ENCODE assay signal across 10 cellular contexts in the genomic region with DNA sequence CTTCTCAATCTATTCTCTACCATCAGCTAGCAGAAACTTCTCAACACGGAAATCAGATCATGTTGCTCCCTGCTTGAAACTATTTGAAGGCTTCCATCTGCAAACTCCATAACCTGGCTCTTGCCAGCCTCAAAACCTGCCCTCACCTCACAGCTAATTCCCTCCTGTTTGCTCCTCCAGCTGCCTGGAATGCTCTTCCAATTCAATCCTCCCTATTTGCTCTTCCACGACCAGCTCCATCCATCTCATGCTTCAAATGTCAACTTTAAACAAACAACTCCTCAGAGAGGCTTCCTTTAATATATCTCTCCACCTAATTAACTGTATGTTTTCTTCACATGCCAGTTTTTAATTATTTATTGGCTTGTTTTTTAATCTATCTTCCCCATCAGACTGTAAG. TPM values are rescaled to one million over a fixed set of nuclear protein-coding genes. Genes with fewer than 3 reads are reported as not detected.
DNase-seq lines count a peak whose midpoint lies in the region; ATAC-seq, FAIRE-seq and TF ChIP-seq lines count a peak whose summit lies in the region.
"Had no signal": no experiment of that assay in that cellular context is flagged by ENCODE, and none has a peak within 500 bp of the region (broad histone marks: within the 10 kb centered on the region; RNA-seq: fewer than 3 reads in every experiment).

No MANE protein-coding gene starts in this region.

- peaks cover 59% of the 10 kb centered on the region for H3K79me2 ChIP-seq in HepG2 (ENCODE audit: insufficient read depth, low read length)

- H3K4me3 ChIP-seq in right cardiac atrium (ENCODE audit: low read length), result peak overlapping the region; percentile 63
- H3K4me3 ChIP-seq in ascending aorta, result peak overlapping the region; percentile 75 to 96
- H3K4me3 ChIP-seq in HepG2 (replicated peaks in 1 of 3; ENCODE audit: insufficient read depth in 1 of 3, low read depth in 2 of 3, low read length in 3 of 3), result peak overlapping the region; percentile 90 to 98 (median 93); a peak in 5 of 6 replicates
- H3K4me3 ChIP-seq in vagina, result peak overlapping the region; percentile 98 to 100

- H3K36me3 ChIP-seq in ascending aorta (no peaks in the 10 kb centered on the region), HepG2 (replicated peaks in 1 of 2; ENCODE audit: control insufficient read depth in 1 of 2, insufficient read depth in 2 of 2, low read length in 2 of 2) (no peaks in the 10 kb centered on the region; a peak in 1 of 5 replicates), vagina (no peaks in the 10 kb centered on the region)

- no peak overlapping the region for H2AFZ ChIP-seq in HepG2 (ENCODE audit: low read length)

- no peaks in the 10 kb centered on the region for H3K27me3 ChIP-seq in right cardiac atrium (ENCODE audit: control insufficient read depth, insufficient read depth)
- no peaks in the 10 kb centered on the region for H3K27me3 ChIP-seq in ascending aorta
- no peaks in the 10 kb centered on the region; a peak in 1 of 5 replicates for H3K27me3 ChIP-seq in HepG2 (ENCODE audit: control insufficient read depth in 1 of 2, insufficient read depth in 2 of 2, low read length in 2 of 2)
- no peaks in the 10 kb centered on the region for H3K27me3 ChIP-seq in vagina

- TSS peak; percentile 60 for BruUV-seq in HepG2 (replicated peaks; lab: Mats Ljungman, UMichigan)

- H3K4me1 ChIP-seq in right cardiac atrium (ENCODE audit: control insufficient read depth, insufficient read depth, low read length) (peaks cover 3% of the 10 kb centered on the region), ascending aorta (peaks cover 11 to 18% of the 10 kb centered on the region in 2 donors), HepG2 (ENCODE audit: insufficient read depth, low read length) (peaks cover 64% of the 10 kb centered on the region), vagina (peaks cover 48% of the 10 kb centered on the region)

- TF ChIP-seq POLR2A in HepG2 (IDR thresholded peaks at IDR 0.05; ENCODE audit: insufficient read depth in 1 of 2, low read depth in 2 of 2, low read length in 2 of 2), result no peak
- no peak for TF ChIP-seq POLR2A in vagina (IDR thresholded peaks at IDR 0.05)

- WGBS in right cardiac atrium, result 26% methylated on average over 2 of the region's 2 CpGs
- 12% methylated on average over 2 of the region's 2 CpGs for WGBS in HepG2 (ENCODE audit: low lambda C conversion rate)

- in situ Hi-C loops in HepG2 (cut with HindIII; ENCODE audit: extremely low pct_ligation_motif_present, low pct_unique_long_range_greater_than_20kb), result no loop called here

- ATAC-seq in right cardiac atrium (no peak), Right ventricle myocardium superior (ENCODE audit: poor library complexity) (no peak), HepG2 (no peak), GM21526 (IDR thresholded peaks at IDR 0.05; ENCODE audit: low FRiP score, unreplicated experiment) (no peak)

- no peak for TF ChIP-seq EP300 in HepG2 (IDR thresholded peaks at IDR 0.05; ENCODE audit: low read depth in 2 of 2, low read length in 2 of 2)
- no peak for TF ChIP-seq EP300 in HepG2 (CRISPR knock-in tag; IDR thresholded peaks at IDR 0.05; ENCODE audit: borderline replicate concordance)

- POLR2A ChIA-PET in HepG2 (lab: Yijun Ruan, JAX), result interaction anchor here (0.9 kb wide), 1 partner anchor 10 kb away, joined by 7 read pairs; the partner anchor contains the start of gene IFT74

- H3K9ac ChIP-seq in HepG2 (ENCODE audit: insufficient read depth, low read depth, low read length), result peak overlapping the region; percentile 95; the same call in 1 of the 2 replicates

- no peak for TF ChIP-seq RAD21 in HepG2 (CRISPR knock-in tag; IDR thresholded peaks at IDR 0.05)

- H4K20me1 ChIP-seq in HepG2 (ENCODE audit: insufficient read depth, low read length), result 0 out of 2 replicates have a peak, but pooled peaks cover 2% of the 10 kb centered on the region

- CTCF ChIA-PET in HepG2 (lab: Yijun Ruan, JAX; ENCODE audit: low intra/inter-chr PET ratio, low total read pairs), result no interaction called here

- TF ChIP-seq CTCF in ascending aorta (IDR thresholded peaks at IDR 0.05), result no peak
- no peak for TF ChIP-seq CTCF in HepG2 (CRISPR knock-in tag; IDR thresholded peaks at IDR 0.05)
- no peak for TF ChIP-seq CTCF in vagina (IDR thresholded peaks at IDR 0.05)

- H3K4me2 ChIP-seq in HepG2 (ENCODE audit: low read depth, low read length), result peak overlapping the region; percentile 80

- no peaks in the 10 kb centered on the region for H3K9me3 ChIP-seq in right cardiac atrium (ENCODE audit: control insufficient read depth, low read length)
- no peaks in the 10 kb centered on the region for H3K9me3 ChIP-seq in ascending aorta
- H3K9me3 ChIP-seq in HepG2 (ENCODE audit: low read length), result no peaks in the 10 kb centered on the region
- H3K9me3 ChIP-seq in vagina, result no peaks in the 10 kb centered on the region

- no peak for DNase-seq in right cardiac atrium
- DNase-seq in Right ventricle myocardium superior, result no peak
- no peak for DNase-seq in ascending aorta (ENCODE audit: low spot score in 2 of 2)
- DNase-seq in HepG2 (ENCODE audit: low spot score), result no peak
- no peak for DNase-seq in vagina (ENCODE audit: extremely low spot score in 2 of 2)
- no peak for DNase-seq in NCI-H774 (lab: John Stamatoyannopoulos, UW)
- DNase-seq in GM19240 (ENCODE audit: insufficient read length, low spot score), result no peak
- DNase-seq: NCI-H187 treated with DMSO at 0.1 percent for 48 hours had no signal

- no peak for FAIRE-seq in HepG2 (lab: Jason Lieb, UNC)
- FAIRE-seq: endometrium had no signal

- intact Hi-C loops in right cardiac atrium (cut with DNase I) (loop anchor here in 2 of 4 donors (5.0 to 10.0 kb wide), 2 partner anchors 51 to 53 kb away; partner anchors contain the start of gene CAAP1 (in 2 of the 2)), Right ventricle myocardium superior (cut with DNase I) (loop anchor here (5.0 kb wide), 1 partner anchor 53 kb away; the partner anchor contains the start of gene CAAP1), ascending aorta (cut with DNase I) (loop anchor here (5.0 kb wide), 1 partner anchor 247 kb away; no protein-coding TSS in a partner anchor), HepG2 (cut with micrococcal nuclease; ENCODE audit: unreplicated experiment) (no loop called here), vagina (cut with DNase I) (loop anchor here (10.0 kb wide), 1 partner anchor 51 kb away; the partner anchor contains the start of gene CAAP1)

- H3K27ac ChIP-seq in right cardiac atrium (ENCODE audit: low read length), result no peak overlapping the region
- H3K27ac ChIP-seq in ascending aorta, result peak overlapping the region in 1 of 2 donors; percentile 14
- no peak overlapping the region for H3K27ac ChIP-seq in HepG2 (ENCODE audit: extremely low read length, insufficient read depth, low read length)
- no peak overlapping the region for H3K27ac ChIP-seq in vagina

RNA-seq across cellular contexts. Expression of gene PLAA, which starts 1.5 kb away (rescaled TPM):
- total RNA-seq in right cardiac atrium (10 to 100 TPM; 26.4 to 31.8 (median 28.7) TPM), Right ventricle myocardium superior (28.5 TPM), ascending aorta (14.5 TPM), HepG2 (2016; rRNA removed; fragmentation: Illumina TruSeq; extraction: Trizol) (22.9 and 25.2 TPM in 2 replicates), vagina (28.5 TPM)
- polyA plus RNA-seq in right cardiac atrium (14.9 TPM), HepG2 (2011; rRNA removed) (5.4 and 5.8 TPM in 2 replicates)
- total RNA-seq in HepG2 (2016; cell fraction: cytosol; rRNA removed; fragmentation: Illumina TruSeq; extraction: Trizol; ENCODE audit: low read depth), result 7.1 and 7.5 TPM in 2 replicates
- 22.9 and 28.5 TPM in 2 replicates for total RNA-seq in HepG2 (2016; cell fraction: insoluble cytoplasmic fraction; rRNA removed; fragmentation: Illumina TruSeq; extraction: Trizol)
- 10.3 and 15.0 TPM in 2 replicates for total RNA-seq in HepG2 (2016; cell fraction: membrane; rRNA removed; fragmentation: Illumina TruSeq; extraction: Trizol)
- 16.3 and 26.5 TPM in 2 replicates for total RNA-seq in HepG2 (2016; cell fraction: nucleus; rRNA removed; fragmentation: Illumina TruSeq; extraction: Trizol)
- 3.4 and 5.1 TPM in 2 replicates for polyA plus RNA-seq in HepG2 (2011; cell fraction: cytosol; rRNA removed)
- 5.6 and 6.9 TPM in 2 replicates for polyA plus RNA-seq in HepG2 (2011; cell fraction: nucleus; rRNA removed)
- polyA plus RNA-seq in HepG2 (2012), result 14.1 and 15.6 TPM in 2 replicates
- polyA plus RNA-seq in HepG2 (2016; cell fraction: cytosol; fragmentation: Illumina TruSeq; extraction: Trizol; ENCODE audit: low read depth), result 2.0 and 3.2 TPM in 2 replicates
- 20.3 and 21.6 TPM in 2 replicates for polyA plus RNA-seq in HepG2 (2016; cell fraction: insoluble cytoplasmic fraction; fragmentation: Illumina TruSeq; extraction: Trizol; ENCODE audit: low read depth)
- 3.5 and 5.1 TPM in 2 replicates for polyA plus RNA-seq in HepG2 (2016; cell fraction: membrane; fragmentation: Illumina TruSeq; extraction: Trizol; ENCODE audit: low read depth)
- 12.2 and 14.5 TPM in 2 replicates for polyA plus RNA-seq in HepG2 (2016; cell fraction: nucleus; fragmentation: Illumina TruSeq; extraction: Trizol; ENCODE audit: insufficient read depth, low read depth)
- 6.9 and 17.7 TPM in 2 replicates for polyA minus RNA-seq in HepG2 (2011; rRNA and poly(A)+ RNA removed; ENCODE audit: low replicate concordance)
- polyA minus RNA-seq in HepG2 (2011; cell fraction: cytosol; rRNA and poly(A)+ RNA removed), result 11.3 and 15.9 TPM in 2 replicates
- 30.4 and 30.7 TPM in 2 replicates for polyA minus RNA-seq in HepG2 (2011; cell fraction: nucleus; rRNA and poly(A)+ RNA removed)

RNA-seq across cellular contexts. Expression of gene IFT74, which starts 10.6 kb away (rescaled TPM):
- 10 to 100 TPM; 10.3 to 15.5 (median 11.8) TPM for total RNA-seq in right cardiac atrium
- 9.3 TPM for polyA plus RNA-seq in right cardiac atrium
- total RNA-seq in Right ventricle myocardium superior, result 10.6 TPM
- total RNA-seq in ascending aorta, result 5.2 TPM
- total RNA-seq in HepG2 (2016; rRNA removed; fragmentation: Illumina TruSeq; extraction: Trizol), result 12.3 and 18.5 TPM in 2 replicates
- 3.9 and 4.4 TPM in 2 replicates for total RNA-seq in HepG2 (2016; cell fraction: cytosol; rRNA removed; fragmentation: Illumina TruSeq; extraction: Trizol; ENCODE audit: low read depth)
- 12.4 and 17.3 TPM in 2 replicates for total RNA-seq in HepG2 (2016; cell fraction: insoluble cytoplasmic fraction; rRNA removed; fragmentation: Illumina TruSeq; extraction: Trizol)
- 3.6 and 3.8 TPM in 2 replicates for total RNA-seq in HepG2 (2016; cell fraction: membrane; rRNA removed; fragmentation: Illumina TruSeq; extraction: Trizol)
- total RNA-seq in HepG2 (2016; cell fraction: nucleus; rRNA removed; fragmentation: Illumina TruSeq; extraction: Trizol), result 14.3 and 17.7 TPM in 2 replicates
- 2.8 and 4.2 TPM in 2 replicates for polyA plus RNA-seq in HepG2 (2011; rRNA removed)
- polyA plus RNA-seq in HepG2 (2011; cell fraction: cytosol; rRNA removed), result 1.8 and 2.6 TPM in 2 replicates
- polyA plus RNA-seq in HepG2 (2011; cell fraction: nucleus; rRNA removed), result 1.3 and 1.8 TPM in 2 replicates
- polyA plus RNA-seq in HepG2 (2012), result 4.0 and 6.7 TPM in 2 replicates
- polyA plus RNA-seq in HepG2 (2016; cell fraction: cytosol; fragmentation: Illumina TruSeq; extraction: Trizol; ENCODE audit: low read depth), result 0.68 and 1.1 TPM in 2 replicates
- polyA plus RNA-seq in HepG2 (2016; cell fraction: insoluble cytoplasmic fraction; fragmentation: Illumina TruSeq; extraction: Trizol; ENCODE audit: low read depth), result 15.8 and 16.8 TPM in 2 replicates
- 1.4 and 1.6 TPM in 2 replicates for polyA plus RNA-seq in HepG2 (2016; cell fraction: membrane; fragmentation: Illumina TruSeq; extraction: Trizol; ENCODE audit: low read depth)
- 9.1 TPM in 2 replicates for polyA plus RNA-seq in HepG2 (2016; cell fraction: nucleus; fragmentation: Illumina TruSeq; extraction: Trizol; ENCODE audit: insufficient read depth, low read depth)
- 3.6 and 5.7 TPM in 2 replicates for polyA minus RNA-seq in HepG2 (2011; rRNA and poly(A)+ RNA removed; ENCODE audit: low replicate concordance)
- 2.6 and 4.9 TPM in 2 replicates for polyA minus RNA-seq in HepG2 (2011; cell fraction: cytosol; rRNA and poly(A)+ RNA removed)
- polyA minus RNA-seq in HepG2 (2011; cell fraction: nucleus; rRNA and poly(A)+ RNA removed), result 21.4 and 22.8 TPM in 2 replicates
- total RNA-seq in vagina, result 16.0 TPM

RNA-seq across cellular contexts. Expression of gene CAAP1, which starts 53.0 kb away (rescaled TPM):
- total RNA-seq in right cardiac atrium (10 to 100 TPM; 12.2 to 14.3 (median 13.5) TPM), Right ventricle myocardium superior (5.0 TPM), ascending aorta (59.5 TPM), HepG2 (2016; rRNA removed; fragmentation: Illumina TruSeq; extraction: Trizol) (34.8 and 40.2 TPM in 2 replicates), vagina (10.6 TPM)
- polyA plus RNA-seq in right cardiac atrium (5.9 TPM), HepG2 (2011; rRNA removed) (10.5 and 10.9 TPM in 2 replicates)
- total RNA-seq in HepG2 (2016; cell fraction: cytosol; rRNA removed; fragmentation: Illumina TruSeq; extraction: Trizol; ENCODE audit: low read depth), result 9.9 and 10.3 TPM in 2 replicates
- 35.5 and 35.8 TPM in 2 replicates for total RNA-seq in HepG2 (2016; cell fraction: insoluble cytoplasmic fraction; rRNA removed; fragmentation: Illumina TruSeq; extraction: Trizol)
- 11.9 and 14.0 TPM in 2 replicates for total RNA-seq in HepG2 (2016; cell fraction: membrane; rRNA removed; fragmentation: Illumina TruSeq; extraction: Trizol)
- 21.5 and 24.0 TPM in 2 replicates for total RNA-seq in HepG2 (2016; cell fraction: nucleus; rRNA removed; fragmentation: Illumina TruSeq; extraction: Trizol)
- polyA plus RNA-seq in HepG2 (2011; cell fraction: cytosol; rRNA removed), result 10.1 and 10.9 TPM in 2 replicates
- 11.4 and 12.3 TPM in 2 replicates for polyA plus RNA-seq in HepG2 (2011; cell fraction: nucleus; rRNA removed)
- 13.0 and 15.7 TPM in 2 replicates for polyA plus RNA-seq in HepG2 (2012)
- 1.9 and 2.2 TPM in 2 replicates for polyA plus RNA-seq in HepG2 (2016; cell fraction: cytosol; fragmentation: Illumina TruSeq; extraction: Trizol; ENCODE audit: low read depth)
- polyA plus RNA-seq in HepG2 (2016; cell fraction: insoluble cytoplasmic fraction; fragmentation: Illumina TruSeq; extraction: Trizol; ENCODE audit: low read depth), result 33.8 and 34.9 TPM in 2 replicates
- 7.2 and 7.7 TPM in 2 replicates for polyA plus RNA-seq in HepG2 (2016; cell fraction: membrane; fragmentation: Illumina TruSeq; extraction: Trizol; ENCODE audit: low read depth)
- polyA plus RNA-seq in HepG2 (2016; cell fraction: nucleus; fragmentation: Illumina TruSeq; extraction: Trizol; ENCODE audit: insufficient read depth, low read depth), result 28.1 and 30.6 TPM in 2 replicates
- polyA minus RNA-seq in HepG2 (2011; rRNA and poly(A)+ RNA removed; ENCODE audit: low replicate concordance), result 5.7 and 8.0 TPM in 2 replicates
- 13.4 and 14.7 TPM in 2 replicates for polyA minus RNA-seq in HepG2 (2011; cell fraction: cytosol; rRNA and poly(A)+ RNA removed)
- 22.5 and 26.7 TPM in 2 replicates for polyA minus RNA-seq in HepG2 (2011; cell fraction: nucleus; rRNA and poly(A)+ RNA removed)

RNA-seq across cellular contexts. Expression of gene LRRC19, which starts 59.9 kb away (rescaled TPM):
- total RNA-seq in right cardiac atrium, result not detected
- polyA plus RNA-seq in right cardiac atrium, result not detected
- total RNA-seq in Right ventricle myocardium superior, result not detected
- total RNA-seq in ascending aorta, result not detected
- total RNA-seq in HepG2 (2016; rRNA removed; fragmentation: Illumina TruSeq; extraction: Trizol), result not detected in 2 replicates
- total RNA-seq in HepG2 (2016; cell fraction: cytosol; rRNA removed; fragmentation: Illumina TruSeq; extraction: Trizol; ENCODE audit: low read depth), result not detected in 2 replicates
- total RNA-seq in HepG2 (2016; cell fraction: insoluble cytoplasmic fraction; rRNA removed; fragmentation: Illumina TruSeq; extraction: Trizol), result not detected in 2 replicates
- total RNA-seq in HepG2 (2016; cell fraction: membrane; rRNA removed; fragmentation: Illumina TruSeq; extraction: Trizol), result not detected in 2 replicates
- not detected in 2 replicates for total RNA-seq in HepG2 (2016; cell fraction: nucleus; rRNA removed; fragmentation: Illumina TruSeq; extraction: Trizol)
- not detected in 2 replicates for polyA plus RNA-seq in HepG2 (2011; rRNA removed)
- polyA plus RNA-seq in HepG2 (2011; cell fraction: cytosol; rRNA removed), result not detected in 2 replicates
- polyA plus RNA-seq in HepG2 (2011; cell fraction: nucleus; rRNA removed), result not detected in 2 replicates
- not detected in 2 replicates for polyA plus RNA-seq in HepG2 (2012)
- not detected in 2 replicates for polyA plus RNA-seq in HepG2 (2016; cell fraction: cytosol; fragmentation: Illumina TruSeq; extraction: Trizol; ENCODE audit: low read depth)
- polyA plus RNA-seq in HepG2 (2016; cell fraction: insoluble cytoplasmic fraction; fragmentation: Illumina TruSeq; extraction: Trizol; ENCODE audit: low read depth), result not detected in 2 replicates
- not detected in 2 replicates for polyA plus RNA-seq in HepG2 (2016; cell fraction: membrane; fragmentation: Illumina TruSeq; extraction: Trizol; ENCODE audit: low read depth)
- polyA plus RNA-seq in HepG2 (2016; cell fraction: nucleus; fragmentation: Illumina TruSeq; extraction: Trizol; ENCODE audit: insufficient read depth, low read depth), result not detected in 2 replicates
- not detected in 2 replicates for polyA minus RNA-seq in HepG2 (2011; rRNA and poly(A)+ RNA removed; ENCODE audit: low replicate concordance)
- not detected in 2 replicates for polyA minus RNA-seq in HepG2 (2011; cell fraction: cytosol; rRNA and poly(A)+ RNA removed)
- polyA minus RNA-seq in HepG2 (2011; cell fraction: nucleus; rRNA and poly(A)+ RNA removed), result not detected in 2 replicates
- total RNA-seq in vagina, result not detected
